In genomic region chr2:218296200-218296599, GRCh38 we compare ENCODE assay signal across 19 cellular contexts. TPM values are rescaled to one million over a fixed set of nuclear protein-coding genes. Genes with fewer than 3 reads are reported as not detected.
DNase-seq lines count a peak whose midpoint lies in the region; ATAC-seq and TF ChIP-seq lines count a peak whose summit lies in the region.
"Had no signal": no experiment of that assay in that cellular context is flagged by ENCODE, and none has a peak within 500 bp of the region (broad histone marks: within the 10 kb centered on the region; RNA-seq: fewer than 3 reads in every experiment).

No MANE protein-coding gene starts in this region.

- DNase-seq in PC-9 = no peak
- DNase-seq in coronary artery (ENCODE audit: low spot score) = no peak
- no peak for DNase-seq in tibial artery
- DNase-seq in glomerular visceral epithelial cell (ENCODE audit: extremely low spot score) = no peak
- no peak for DNase-seq in cardiac septum (ENCODE audit: low spot score)
- DNase-seq: activated CD4-positive, alpha-beta T cell treated with anti-CD3 and anti-CD28 coated beads, Interleukin-2, amount 50 U/mL, for 1 hour; effector memory CD8-positive, alpha-beta T cell; gastrocnemius medialis; H7; left ventricle myocardium superior; NCI-H1048; NCI-H187 treated with DMSO at 0.1 percent for 48 hours; NCI-H69; stimulated activated CD4-positive, alpha-beta T cell treated with anti-CD3 and anti-CD28 coated beads, Interleukin-15, amount 100 ng/mL, for 24 hours had no signal

- intact Hi-C loops in PC-9 (cut with micrococcal nuclease; ENCODE audit: unreplicated experiment) (no loop called here), tibial artery (cut with DNase I; ENCODE audit: low total_unique reads) (no loop called here), cardiac septum (cut with DNase I) (loop anchor here (10.0 kb wide), 1 partner anchor 349 kb away; no protein-coding TSS in a partner anchor)

- H3K36me3 ChIP-seq in PC-9 (ENCODE audit: low read depth) (no peaks in the 10 kb centered on the region), mucosa of stomach (ENCODE audit: control insufficient read depth, insufficient read depth, low read length) (no peaks in the 10 kb centered on the region), tibial artery (no peaks in the 10 kb centered on the region)
- H3K36me3 ChIP-seq: esophagus muscularis mucosa, gastrocnemius medialis had no signal

- H3K27ac ChIP-seq in PC-9 (peak overlapping the region; percentile 96), coronary artery (peak overlapping the region; percentile 8 to 79), tibial artery (peak overlapping the region; percentile 67 to 99)
- H3K27ac ChIP-seq: esophagus muscularis mucosa, gastrocnemius medialis had no signal

- peak overlapping the region; percentile 36 for H3K9ac ChIP-seq in mucosa of stomach (ENCODE audit: low read length)

- H3K4me3 ChIP-seq in PC-9 (no peak overlapping the region), coronary artery (no peak overlapping the region), mucosa of stomach (ENCODE audit: low read length) (no peak overlapping the region), tibial artery (no peak overlapping the region)
- H3K4me3 ChIP-seq: esophagus muscularis mucosa, gastrocnemius medialis had no signal

- H3K79me2 ChIP-seq in PC-9 (ENCODE audit: low read depth) = peaks cover 11% of the 10 kb centered on the region

- H4K20me1 ChIP-seq in PC-9 (ENCODE audit: insufficient read depth) = no peaks in the 10 kb centered on the region

- H3K9me2 ChIP-seq in PC-9 (ENCODE audit: insufficient read depth) = no peaks in the 10 kb centered on the region

- H3K27me3 ChIP-seq in PC-9 (ENCODE audit: insufficient read depth, low read depth) (no peaks in the 10 kb centered on the region), mucosa of stomach (ENCODE audit: control insufficient read depth, insufficient read depth, low read length) (no peaks in the 10 kb centered on the region), tibial artery (no peaks in the 10 kb centered on the region)
- H3K27me3 ChIP-seq: esophagus muscularis mucosa, gastrocnemius medialis had no signal

- peaks cover 69% of the 10 kb centered on the region for H3K4me1 ChIP-seq in PC-9 (replicated peaks; ENCODE audit: insufficient read depth)
- peaks cover 63% of the 10 kb centered on the region for H3K4me1 ChIP-seq in mucosa of stomach (ENCODE audit: control insufficient read depth, insufficient read depth, low read length)
- H3K4me1 ChIP-seq in tibial artery = peaks cover 0 to 66% (median 39%) of the 10 kb centered on the region in 4 donors

- no TSS peak for BruUV-seq in PC-9 (replicated peaks; lab: Mats Ljungman, UMichigan)

- peak overlapping the region; percentile 75 for H3K4me2 ChIP-seq in PC-9

- CTCF ChIA-PET in PC-9 (lab: Charles Lee) = interaction anchor here (1.6 kb wide), 1 partner anchor 9 kb away, joined by 11 read pairs; no protein-coding TSS in a partner anchor

- POLR2A ChIA-PET in PC-9 (lab: Charles Lee; ENCODE audit: unreplicated experiment) = interaction anchor here (0.5 to 0.9 kb wide), 3 partner anchors 13 to 100 kb away, joined by 4 to 15 read pairs (median 6); no protein-coding TSS in a partner anchor

- no peak for TF ChIP-seq CTCF in PC-9 (conservative IDR thresholded peaks at IDR 0.05)
- TF ChIP-seq CTCF in coronary artery (IDR thresholded peaks at IDR 0.05) = no peak
- no peak for TF ChIP-seq CTCF in tibial artery (IDR thresholded peaks at IDR 0.05)

- peaks cover 69% of the 10 kb centered on the region for H3F3A ChIP-seq in PC-9 (ENCODE audit: insufficient read depth, low read depth)

- ATAC-seq in HG03432 (IDR thresholded peaks at IDR 0.05; ENCODE audit: unreplicated experiment) = no peak
- ATAC-seq: activated naive CD4-positive, alpha-beta T cell treated with anti-CD3 and anti-CD28 coated beads, Interleukin-2, amount 50 U/mL, for 72 hours; effector memory CD8-positive, alpha-beta T cell; gastrocnemius medialis; left ventricle myocardium superior; SK-N-SH treated with all-trans-retinoic acid at 6 μM for 48 hours had no signal

- H3K9me3 ChIP-seq in PC-9 (ENCODE audit: insufficient read depth, low read depth) (no peaks in the 10 kb centered on the region), mucosa of stomach (ENCODE audit: control insufficient read depth, low read length) (no peaks in the 10 kb centered on the region), tibial artery (no peaks in the 10 kb centered on the region)
- H3K9me3 ChIP-seq: esophagus muscularis mucosa, gastrocnemius medialis had no signal

- H2AFZ ChIP-seq in PC-9 = no peak overlapping the region

RNA-seq across cellular contexts. Expression of gene TMBIM1, which starts 3.9 kb away (rescaled TPM):
- total RNA-seq in PC-9 (2021) (172 and 187 TPM in 2 replicates), cardiac septum (143 TPM)

RNA-seq across cellular contexts. Expression of gene PNKD, which starts 25.9 kb away (rescaled TPM):
- 94.7 and 102 TPM in 2 replicates for total RNA-seq in PC-9 (2021)
- total RNA-seq in cardiac septum = 72.6 TPM

RNA-seq across cellular contexts. Expression of gene AAMP, which starts 26.3 kb away (rescaled TPM):
- total RNA-seq in PC-9 (2021) (126 and 165 TPM in 2 replicates), cardiac septum (56.3 TPM)

RNA-seq across cellular contexts. Expression of gene GPBAR1, which starts 35.4 kb away (rescaled TPM):
- 0.20 and 0.22 TPM in 2 replicates for total RNA-seq in PC-9 (2021)
- total RNA-seq in cardiac septum = 1.2 TPM
- total RNA-seq: H7 had no signal

Comparison
In these comparisons a context has a peak if more than half of its experiments do, and no peak if none do; other contexts are left out.
1. H3K27ac ChIP-seq: peak in every context shown above with its lines; median percentile 96 in PC-9; 83 in tibial artery; 44 in coronary artery.